In genomic region chr11:109819410-109819809, GRCh38 we compare ENCODE assay signal across 18 cellular contexts.
"Had no signal": no experiment of that assay in that cellular context is flagged by ENCODE, and none has a peak within 500 bp of the region (broad histone marks: within the 10 kb centered on the region; RNA-seq: fewer than 3 reads in every experiment).

No MANE protein-coding gene starts in this region.

- FAIRE-seq: endometrium had no signal

- DNase-seq: activated CD4-positive, alpha-beta T cell treated with anti-CD3 and anti-CD28 coated beads for 1 hour; activated CD8-positive, alpha-beta memory T cell treated with anti-CD3 and anti-CD28 coated beads for 24 hours; activated effector memory CD4-positive, alpha-beta T cell treated with anti-CD3 and anti-CD28 coated beads, Interleukin-2, amount 50 U/mL, for 16 hours; activated naive CD4-positive, alpha-beta T cell treated with anti-CD3 and anti-CD28 coated beads, Interleukin-2, amount 50 U/mL, for 16 hours; activated T-cell treated with anti-CD3 and anti-CD28 coated beads, Interleukin-2, amount 50 U/mL, for 72 hours; aorta; brain microvascular endothelial cell; left colon; midbrain; occipital lobe; posterior cingulate gyrus; stimulated activated CD4-positive, alpha-beta T cell treated with anti-CD3 and anti-CD28 coated beads, Interleukin-2, amount 100 ng/mL, for 24 hours; stimulated activated naive CD4-positive, alpha-beta T cell treated with Interleukin-2 at 50 U/mL for 16 hours; thyroid gland; WERI-Rb-1 had no signal

- ATAC-seq: activated T-cell treated with anti-CD3 and anti-CD28 coated beads, Interleukin-2, amount 50 U/mL, for 72 hours; left colon had no signal

- H3K4me3 ChIP-seq: coronary artery, lung, thyroid gland had no signal

- H3K4me1 ChIP-seq: thyroid gland had no signal

- H3K9me3 ChIP-seq: thyroid gland had no signal

- H3K36me3 ChIP-seq: brain microvascular endothelial cell, thyroid gland, WERI-Rb-1 had no signal

- H3K27me3 ChIP-seq: brain microvascular endothelial cell, thyroid gland had no signal
